In the genomic region with DNA sequence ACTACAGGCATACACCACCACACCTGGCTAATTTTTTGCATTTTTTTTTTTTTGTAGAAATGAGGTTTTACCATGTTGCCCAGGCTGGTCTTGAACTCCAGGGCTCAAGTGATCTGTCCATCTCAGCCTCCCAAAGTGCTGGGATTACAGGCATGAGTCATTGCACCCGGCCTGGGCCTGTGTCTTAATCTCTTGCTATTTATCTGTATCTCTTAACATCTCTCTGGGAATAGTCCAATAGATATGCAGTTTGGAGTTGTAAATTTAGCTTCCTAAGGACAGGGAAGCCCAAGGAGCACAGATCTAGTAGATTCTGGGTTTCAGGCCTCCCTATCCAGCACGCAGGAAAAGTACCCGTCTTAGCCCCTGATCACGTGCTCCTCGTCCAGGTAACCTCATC, we compare ENCODE assay signal across 2 cellular contexts.
TF ChIP-seq lines count a peak whose summit lies in the region.

No MANE protein-coding gene starts in this region.

TF ChIP-seq in IMR-90, 13 proteins besides CTCF, POLR2A, EP300 and RAD21:
- TF ChIP-seq SMC3 (IDR thresholded peaks at IDR 0.05; ENCODE audit: low read depth, low read length) = no peak
- no peak for TF ChIP-seq CHD1 (IDR thresholded peaks at IDR 0.05; ENCODE audit: low read depth, low read length)
- no peak for TF ChIP-seq FOS (IDR thresholded peaks at IDR 0.05; ENCODE audit: low read depth, low read length)
- TF ChIP-seq MAZ (IDR thresholded peaks at IDR 0.05; ENCODE audit: borderline replicate concordance, low read depth, low read length) = no peak
- TF ChIP-seq, protein P1, sequence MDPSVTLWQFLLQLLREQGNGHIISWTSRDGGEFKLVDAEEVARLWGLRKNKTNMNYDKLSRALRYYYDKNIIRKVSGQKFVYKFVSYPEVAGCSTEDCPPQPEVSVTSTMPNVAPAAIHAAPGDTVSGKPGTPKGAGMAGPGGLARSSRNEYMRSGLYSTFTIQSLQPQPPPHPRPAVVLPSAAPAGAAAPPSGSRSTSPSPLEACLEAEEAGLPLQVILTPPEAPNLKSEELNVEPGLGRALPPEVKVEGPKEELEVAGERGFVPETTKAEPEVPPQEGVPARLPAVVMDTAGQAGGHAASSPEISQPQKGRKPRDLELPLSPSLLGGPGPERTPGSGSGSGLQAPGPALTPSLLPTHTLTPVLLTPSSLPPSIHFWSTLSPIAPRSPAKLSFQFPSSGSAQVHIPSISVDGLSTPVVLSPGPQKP (IDR thresholded peaks at IDR 0.05; ENCODE audit: borderline replicate concordance, low read depth, low read length) = no peak
- no peak for TF ChIP-seq MXI1 (IDR thresholded peaks at IDR 0.05; ENCODE audit: borderline replicate concordance, low read depth, low read length)
- TF ChIP-seq NFE2L2 (IDR thresholded peaks at IDR 0.05; ENCODE audit: low read depth, low read length) = no peak
- no peak for TF ChIP-seq RCOR1 (IDR thresholded peaks at IDR 0.05; ENCODE audit: insufficient replicate concordance, low read length)
- no peak for TF ChIP-seq MAFK (IDR thresholded peaks at IDR 0.05; ENCODE audit: low read depth, low read length)
- TF ChIP-seq, protein P2, sequence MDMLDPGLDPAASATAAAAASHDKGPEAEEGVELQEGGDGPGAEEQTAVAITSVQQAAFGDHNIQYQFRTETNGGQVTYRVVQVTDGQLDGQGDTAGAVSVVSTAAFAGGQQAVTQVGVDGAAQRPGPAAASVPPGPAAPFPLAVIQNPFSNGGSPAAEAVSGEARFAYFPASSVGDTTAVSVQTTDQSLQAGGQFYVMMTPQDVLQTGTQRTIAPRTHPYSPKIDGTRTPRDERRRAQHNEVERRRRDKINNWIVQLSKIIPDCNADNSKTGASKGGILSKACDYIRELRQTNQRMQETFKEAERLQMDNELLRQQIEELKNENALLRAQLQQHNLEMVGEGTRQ (IDR thresholded peaks at IDR 0.05; ENCODE audit: low read depth, low read length) = no peak
- no peak for TF ChIP-seq BHLHE40 (IDR thresholded peaks at IDR 0.05; ENCODE audit: low read depth, low read length)

TF ChIP-seq in K562, 482 proteins besides CTCF, POLR2A, EP300 and RAD21 (continues in another document):
- TF ChIP-seq STAT5B (CRISPR knock-in tag; IDR thresholded peaks at IDR 0.05) (no peak), TEAD2 (tag; IDR thresholded peaks at IDR 0.05) (no peak), JUND (IDR thresholded peaks at IDR 0.05; ENCODE audit: borderline replicate concordance, low read depth, low read length) (peak; percentile 55), JUND (tag; IDR thresholded peaks at IDR 0.05; ENCODE audit: borderline replicate concordance, low read depth, low read length) (peak; percentile 66; the same call in 2 of the 3 replicates), ETS2 (tag; IDR thresholded peaks at IDR 0.05; ENCODE audit: borderline replicate concordance, poor library complexity, severe bottlenecking) (no peak), LARP7 (IDR thresholded peaks at IDR 0.05) (no peak), NFYB (IDR thresholded peaks at IDR 0.05; ENCODE audit: extremely low read depth, insufficient read length) (no peak), FOXK2 (conservative IDR thresholded peaks at IDR 0.05 in 1 of 2, IDR thresholded peaks at IDR 0.05 in 1 of 2; ENCODE audit: low read depth in 2 of 2) (no peak), ZKSCAN8 (CRISPR knock-in tag; IDR thresholded peaks at IDR 0.05) (no peak), ZNF695 (CRISPR knock-in tag; IDR thresholded peaks at IDR 0.05) (no peak), GATAD2B (IDR thresholded peaks at IDR 0.05; ENCODE audit: borderline replicate concordance) (no peak), ZZZ3 (IDR thresholded peaks at IDR 0.05) (no peak), HDAC3 (IDR thresholded peaks at IDR 0.05; ENCODE audit: borderline replicate concordance, partially characterized antibody) (no peak), HDAC8 (tag; IDR thresholded peaks at IDR 0.05) (no peak), SMARCB1 (IDR thresholded peaks at IDR 0.05; ENCODE audit: insufficient read length, low read depth) (no peak), NFIX (CRISPR knock-in tag; IDR thresholded peaks at IDR 0.05; ENCODE audit: low read depth) (no peak), ZBTB8A (IDR thresholded peaks at IDR 0.05; ENCODE audit: partially characterized antibody) (no peak), SAP30 (IDR thresholded peaks at IDR 0.05; ENCODE audit: borderline replicate concordance, insufficient read depth, low read depth, low read length, poor library complexity, severe bottlenecking) (no peak), ELF2 (CRISPR knock-in tag; IDR thresholded peaks at IDR 0.05) (no peak), MAZ (CRISPR knock-in tag; conservative IDR thresholded peaks at IDR 0.05 in 1 of 2, IDR thresholded peaks at IDR 0.05 in 1 of 2) (no peak), NFATC3 (IDR thresholded peaks at IDR 0.05) (no peak), HCFC1 (IDR thresholded peaks at IDR 0.05; ENCODE audit: low read depth, low read length) (no peak), ZNF589 (CRISPR knock-in tag; IDR thresholded peaks at IDR 0.05; ENCODE audit: low read depth) (no peak), XRCC3 (IDR thresholded peaks at IDR 0.05) (no peak), DPF2 (IDR thresholded peaks at IDR 0.05) (0 out of 2 replicates have a peak, but pooled peaks have one; percentile 43), ZBTB17 (CRISPR knock-in tag; IDR thresholded peaks at IDR 0.05) (peak; percentile 65; the same call in 1 of the 2 replicates), HNRNPH1 (optimal IDR thresholded peaks at IDR 0.05; ENCODE audit: low read depth, low read length) (no peak), ETV5 (CRISPR knock-in tag; IDR thresholded peaks at IDR 0.05; ENCODE audit: low read depth) (no peak)
- TF ChIP-seq, protein P3, sequence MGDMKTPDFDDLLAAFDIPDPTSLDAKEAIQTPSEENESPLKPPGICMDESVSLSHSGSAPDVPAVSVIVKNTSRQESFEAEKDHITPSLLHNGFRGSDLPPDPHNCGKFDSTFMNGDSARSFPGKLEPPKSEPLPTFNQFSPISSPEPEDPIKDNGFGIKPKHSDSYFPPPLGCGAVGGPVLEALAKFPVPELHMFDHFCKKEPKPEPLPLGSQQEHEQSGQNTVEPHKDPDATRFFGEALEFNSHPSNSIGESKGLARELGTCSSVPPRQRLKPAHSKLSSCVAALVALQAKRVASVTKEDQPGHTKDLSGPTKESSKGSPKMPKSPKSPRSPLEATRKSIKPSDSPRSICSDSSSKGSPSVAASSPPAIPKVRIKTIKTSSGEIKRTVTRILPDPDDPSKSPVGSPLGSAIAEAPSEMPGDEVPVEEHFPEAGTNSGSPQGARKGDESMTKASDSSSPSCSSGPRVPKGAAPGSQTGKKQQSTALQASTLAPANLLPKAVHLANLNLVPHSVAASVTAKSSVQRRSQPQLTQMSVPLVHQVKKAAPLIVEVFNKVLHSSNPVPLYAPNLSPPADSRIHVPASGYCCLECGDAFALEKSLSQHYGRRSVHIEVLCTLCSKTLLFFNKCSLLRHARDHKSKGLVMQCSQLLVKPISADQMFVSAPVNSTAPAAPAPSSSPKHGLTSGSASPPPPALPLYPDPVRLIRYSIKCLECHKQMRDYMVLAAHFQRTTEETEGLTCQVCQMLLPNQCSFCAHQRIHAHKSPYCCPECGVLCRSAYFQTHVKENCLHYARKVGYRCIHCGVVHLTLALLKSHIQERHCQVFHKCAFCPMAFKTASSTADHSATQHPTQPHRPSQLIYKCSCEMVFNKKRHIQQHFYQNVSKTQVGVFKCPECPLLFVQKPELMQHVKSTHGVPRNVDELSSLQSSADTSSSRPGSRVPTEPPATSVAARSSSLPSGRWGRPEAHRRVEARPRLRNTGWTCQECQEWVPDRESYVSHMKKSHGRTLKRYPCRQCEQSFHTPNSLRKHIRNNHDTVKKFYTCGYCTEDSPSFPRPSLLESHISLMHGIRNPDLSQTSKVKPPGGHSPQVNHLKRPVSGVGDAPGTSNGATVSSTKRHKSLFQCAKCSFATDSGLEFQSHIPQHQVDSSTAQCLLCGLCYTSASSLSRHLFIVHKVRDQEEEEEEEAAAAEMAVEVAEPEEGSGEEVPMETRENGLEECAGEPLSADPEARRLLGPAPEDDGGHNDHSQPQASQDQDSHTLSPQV (IDR thresholded peaks at IDR 0.05) = no peak
- TF ChIP-seq, protein P4, sequence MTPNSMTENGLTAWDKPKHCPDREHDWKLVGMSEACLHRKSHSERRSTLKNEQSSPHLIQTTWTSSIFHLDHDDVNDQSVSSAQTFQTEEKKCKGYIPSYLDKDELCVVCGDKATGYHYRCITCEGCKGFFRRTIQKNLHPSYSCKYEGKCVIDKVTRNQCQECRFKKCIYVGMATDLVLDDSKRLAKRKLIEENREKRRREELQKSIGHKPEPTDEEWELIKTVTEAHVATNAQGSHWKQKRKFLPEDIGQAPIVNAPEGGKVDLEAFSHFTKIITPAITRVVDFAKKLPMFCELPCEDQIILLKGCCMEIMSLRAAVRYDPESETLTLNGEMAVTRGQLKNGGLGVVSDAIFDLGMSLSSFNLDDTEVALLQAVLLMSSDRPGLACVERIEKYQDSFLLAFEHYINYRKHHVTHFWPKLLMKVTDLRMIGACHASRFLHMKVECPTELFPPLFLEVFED (CRISPR knock-in tag; conservative IDR thresholded peaks at IDR 0.05) = no peak
- TF ChIP-seq, protein P5, sequence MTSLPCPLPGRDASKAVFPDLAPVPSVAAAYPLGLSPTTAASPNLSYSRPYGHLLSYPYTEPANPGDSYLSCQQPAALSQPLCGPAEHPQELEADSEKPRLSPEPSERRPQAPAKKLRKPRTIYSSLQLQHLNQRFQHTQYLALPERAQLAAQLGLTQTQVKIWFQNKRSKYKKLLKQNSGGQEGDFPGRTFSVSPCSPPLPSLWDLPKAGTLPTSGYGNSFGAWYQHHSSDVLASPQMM (CRISPR knock-in tag; IDR thresholded peaks at IDR 0.05) = no peak
- TF ChIP-seq, protein P6, sequence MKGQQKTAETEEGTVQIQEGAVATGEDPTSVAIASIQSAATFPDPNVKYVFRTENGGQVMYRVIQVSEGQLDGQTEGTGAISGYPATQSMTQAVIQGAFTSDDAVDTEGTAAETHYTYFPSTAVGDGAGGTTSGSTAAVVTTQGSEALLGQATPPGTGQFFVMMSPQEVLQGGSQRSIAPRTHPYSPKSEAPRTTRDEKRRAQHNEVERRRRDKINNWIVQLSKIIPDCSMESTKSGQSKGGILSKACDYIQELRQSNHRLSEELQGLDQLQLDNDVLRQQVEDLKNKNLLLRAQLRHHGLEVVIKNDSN (CRISPR knock-in tag; IDR thresholded peaks at IDR 0.05) = 0 out of 2 replicates have a peak, but pooled peaks have one; percentile 17
- TF ChIP-seq, protein P7, sequence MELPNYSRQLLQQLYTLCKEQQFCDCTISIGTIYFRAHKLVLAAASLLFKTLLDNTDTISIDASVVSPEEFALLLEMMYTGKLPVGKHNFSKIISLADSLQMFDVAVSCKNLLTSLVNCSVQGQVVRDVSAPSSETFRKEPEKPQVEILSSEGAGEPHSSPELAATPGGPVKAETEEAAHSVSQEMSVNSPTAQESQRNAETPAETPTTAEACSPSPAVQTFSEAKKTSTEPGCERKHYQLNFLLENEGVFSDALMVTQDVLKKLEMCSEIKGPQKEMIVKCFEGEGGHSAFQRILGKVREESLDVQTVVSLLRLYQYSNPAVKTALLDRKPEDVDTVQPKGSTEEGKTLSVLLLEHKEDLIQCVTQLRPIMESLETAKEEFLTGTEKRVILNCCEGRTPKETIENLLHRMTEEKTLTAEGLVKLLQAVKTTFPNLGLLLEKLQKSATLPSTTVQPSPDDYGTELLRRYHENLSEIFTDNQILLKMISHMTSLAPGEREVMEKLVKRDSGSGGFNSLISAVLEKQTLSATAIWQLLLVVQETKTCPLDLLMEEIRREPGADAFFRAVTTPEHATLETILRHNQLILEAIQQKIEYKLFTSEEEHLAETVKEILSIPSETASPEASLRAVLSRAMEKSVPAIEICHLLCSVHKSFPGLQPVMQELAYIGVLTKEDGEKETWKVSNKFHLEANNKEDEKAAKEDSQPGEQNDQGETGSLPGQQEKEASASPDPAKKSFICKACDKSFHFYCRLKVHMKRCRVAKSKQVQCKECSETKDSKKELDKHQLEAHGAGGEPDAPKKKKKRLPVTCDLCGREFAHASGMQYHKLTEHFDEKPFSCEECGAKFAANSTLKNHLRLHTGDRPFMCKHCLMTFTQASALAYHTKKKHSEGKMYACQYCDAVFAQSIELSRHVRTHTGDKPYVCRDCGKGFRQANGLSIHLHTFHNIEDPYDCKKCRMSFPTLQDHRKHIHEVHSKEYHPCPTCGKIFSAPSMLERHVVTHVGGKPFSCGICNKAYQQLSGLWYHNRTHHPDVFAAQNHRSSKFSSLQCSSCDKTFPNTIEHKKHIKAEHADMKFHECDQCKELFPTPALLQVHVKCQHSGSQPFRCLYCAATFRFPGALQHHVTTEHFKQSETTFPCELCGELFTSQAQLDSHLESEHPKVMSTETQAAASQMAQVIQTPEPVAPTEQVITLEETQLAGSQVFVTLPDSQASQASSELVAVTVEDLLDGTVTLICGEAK (IDR thresholded peaks at IDR 0.05) = no peak
- TF ChIP-seq, protein P7 (CRISPR knock-in tag; IDR thresholded peaks at IDR 0.05) = no peak
- TF ChIP-seq, protein P8, sequence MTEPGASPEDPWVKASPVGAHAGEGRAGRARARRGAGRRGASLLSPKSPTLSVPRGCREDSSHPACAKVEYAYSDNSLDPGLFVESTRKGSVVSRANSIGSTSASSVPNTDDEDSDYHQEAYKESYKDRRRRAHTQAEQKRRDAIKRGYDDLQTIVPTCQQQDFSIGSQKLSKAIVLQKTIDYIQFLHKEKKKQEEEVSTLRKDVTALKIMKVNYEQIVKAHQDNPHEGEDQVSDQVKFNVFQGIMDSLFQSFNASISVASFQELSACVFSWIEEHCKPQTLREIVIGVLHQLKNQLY (CRISPR knock-in tag; conservative IDR thresholded peaks at IDR 0.05) = no peak
- TF ChIP-seq, protein P2 (CRISPR knock-in tag; IDR thresholded peaks at IDR 0.05) = peak; percentile 45
